28 cellular contexts compared by ENCODE assay signal in the genomic region with DNA sequence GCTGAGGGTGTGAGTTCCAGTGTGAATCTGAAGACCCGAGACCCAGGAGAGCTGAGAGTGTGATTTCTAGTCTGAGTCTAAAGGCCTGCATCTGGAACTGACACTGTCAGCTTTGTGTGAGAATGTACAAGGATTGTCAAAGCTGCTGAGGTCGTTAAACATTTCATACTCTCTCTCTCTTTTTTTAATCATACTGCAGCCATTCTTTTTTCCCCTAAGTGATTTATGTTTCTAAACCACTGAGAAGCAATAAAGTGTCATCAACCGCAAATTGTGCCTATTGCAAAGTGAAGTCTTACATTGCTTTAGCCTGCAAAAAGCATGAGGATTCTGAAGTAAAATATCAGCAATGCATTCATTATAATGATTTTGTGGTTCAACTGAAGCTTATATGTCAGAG.
"Had no signal": no experiment of that assay in that cellular context is flagged by ENCODE, and none has a peak within 500 bp of the region (broad histone marks: within the 10 kb centered on the region; RNA-seq: fewer than 3 reads in every experiment).

No MANE protein-coding gene starts in this region.

- H3K27me3 Mint-ChIP-seq: activated CD4-positive, alpha-beta T cell treated with anti-CD3 and anti-CD28 coated beads for 36 hours; dendritic cell treated with granulocyte-macrophage colony-stimulating factor and Interleukin-4, amounts not matched to agents 40 ng/mL and 50 ng/mL, for 4 days; stimulated activated memory B cell treated with anti-CD40 and anti-IgM and Interleukin-4, amounts not matched to agents 10 μg/mL and 1 μg/mL and 100 μg/mL, for 72 hours; stimulated activated naive CD8-positive, alpha-beta T cell treated with anti-CD3 and anti-CD28 coated beads, Interleukin-15, amount 100 ng/mL, for 72 hours had no signal

- H3K27ac ChIP-seq: breast epithelium, pancreas, prostate gland, sigmoid colon, thyroid gland, upper lobe of right lung had no signal

- H3K27ac Mint-ChIP-seq: activated CD4-positive, alpha-beta T cell treated with anti-CD3 and anti-CD28 coated beads for 36 hours; activated T-cell treated with anti-CD3 and anti-CD28 coated beads, Interleukin-2, amount 50 U/mL, for 72 hours; dendritic cell treated with granulocyte-macrophage colony-stimulating factor and Interleukin-4, amounts not matched to agents 40 ng/mL and 50 ng/mL, for 4 days; endodermal cell; nephron; stimulated activated memory B cell treated with anti-CD40 and anti-IgM and Interleukin-4, amounts not matched to agents 10 μg/mL and 1 μg/mL and 100 μg/mL, for 72 hours; stimulated activated naive CD8-positive, alpha-beta T cell treated with anti-CD3 and anti-CD28 coated beads, Interleukin-15, amount 100 ng/mL, for 72 hours had no signal

- H3K36me3 ChIP-seq: breast epithelium, pancreas, prostate gland, sigmoid colon, thyroid gland, upper lobe of right lung had no signal

- H3K4me3 Mint-ChIP-seq: activated CD4-positive, alpha-beta T cell treated with anti-CD3 and anti-CD28 coated beads for 36 hours; activated T-cell treated with anti-CD3 and anti-CD28 coated beads, Interleukin-2, amount 50 U/mL, for 72 hours; dendritic cell treated with granulocyte-macrophage colony-stimulating factor and Interleukin-4, amounts not matched to agents 40 ng/mL and 50 ng/mL, for 4 days; endodermal cell; nephron; stimulated activated memory B cell treated with anti-CD40 and anti-IgM and Interleukin-4, amounts not matched to agents 10 μg/mL and 1 μg/mL and 100 μg/mL, for 72 hours; stimulated activated naive CD8-positive, alpha-beta T cell treated with anti-CD3 and anti-CD28 coated beads, Interleukin-15, amount 100 ng/mL, for 72 hours had no signal

- H3K9me3 Mint-ChIP-seq: dendritic cell treated with granulocyte-macrophage colony-stimulating factor and Interleukin-4, amounts not matched to agents 40 ng/mL and 50 ng/mL, for 4 days; stimulated activated memory B cell treated with anti-CD40 and anti-IgM and Interleukin-4, amounts not matched to agents 10 μg/mL and 1 μg/mL and 100 μg/mL, for 72 hours; stimulated activated naive CD8-positive, alpha-beta T cell treated with anti-CD3 and anti-CD28 coated beads, Interleukin-15, amount 100 ng/mL, for 72 hours had no signal

- H3K27me3 ChIP-seq: breast epithelium, pancreas, sigmoid colon, thyroid gland, upper lobe of right lung had no signal

- H3K4me1 ChIP-seq: breast epithelium, pancreas, prostate gland, sigmoid colon, thyroid gland, upper lobe of right lung had no signal

- H3K4me1 Mint-ChIP-seq: activated CD4-positive, alpha-beta T cell treated with anti-CD3 and anti-CD28 coated beads for 36 hours; endodermal cell; stimulated activated memory B cell treated with anti-CD40 and anti-IgM and Interleukin-4, amounts not matched to agents 10 μg/mL and 1 μg/mL and 100 μg/mL, for 72 hours; stimulated activated naive CD8-positive, alpha-beta T cell treated with anti-CD3 and anti-CD28 coated beads, Interleukin-15, amount 100 ng/mL, for 72 hours had no signal

- DNase-seq: activated CD4-positive, alpha-beta T cell treated with anti-CD3 and anti-CD28 coated beads for 36 hours; activated CD4-positive, CD25-positive, alpha-beta regulatory T cell; activated naive CD4-positive, alpha-beta T cell; activated T-cell treated with anti-CD3 and anti-CD28 coated beads for 4 hours; activated T-cell treated with anti-CD3 and anti-CD28 coated beads, Interleukin-2, amount 50 U/mL, for 72 hours; central memory CD4-positive, alpha-beta T cell; endodermal cell; foreskin fibroblast; head of caudate nucleus; hippocampal formation; left cardiac atrium; mammary epithelial cell; pancreas; retina; sigmoid colon; small intestine; stimulated activated CD4-positive, alpha-beta T cell treated with anti-CD3 and anti-CD28 coated beads, Interleukin-4, amount 100 ng/mL, for 24 hours; stimulated activated naive CD8-positive, alpha-beta T cell treated with anti-CD3 and anti-CD28 coated beads, Interleukin-15, amount 100 ng/mL, for 72 hours; substantia nigra; thyroid gland had no signal

- H3K4me3 ChIP-seq: breast epithelium, pancreas, prostate gland, sigmoid colon, thyroid gland, upper lobe of right lung had no signal

- ATAC-seq: activated CD4-positive, alpha-beta T cell treated with anti-CD3 and anti-CD28 coated beads for 36 hours; activated naive CD4-positive, alpha-beta T cell treated with anti-CD3 and anti-CD28 coated beads, Interleukin-2, amount 50 U/mL, for 72 hours; activated T-cell treated with anti-CD3 and anti-CD28 coated beads, Interleukin-2, amount 50 U/mL, for 72 hours; esophagus mucosa; left cardiac atrium; pancreas; stimulated activated memory B cell treated with anti-CD40 and anti-IgM and Interleukin-4, amounts not matched to agents 10 μg/mL and 1 μg/mL and 100 μg/mL, for 72 hours; stimulated activated naive CD8-positive, alpha-beta T cell treated with anti-CD3 and anti-CD28 coated beads, Interleukin-15, amount 100 ng/mL, for 72 hours; upper lobe of right lung had no signal
